In the genomic region with DNA sequence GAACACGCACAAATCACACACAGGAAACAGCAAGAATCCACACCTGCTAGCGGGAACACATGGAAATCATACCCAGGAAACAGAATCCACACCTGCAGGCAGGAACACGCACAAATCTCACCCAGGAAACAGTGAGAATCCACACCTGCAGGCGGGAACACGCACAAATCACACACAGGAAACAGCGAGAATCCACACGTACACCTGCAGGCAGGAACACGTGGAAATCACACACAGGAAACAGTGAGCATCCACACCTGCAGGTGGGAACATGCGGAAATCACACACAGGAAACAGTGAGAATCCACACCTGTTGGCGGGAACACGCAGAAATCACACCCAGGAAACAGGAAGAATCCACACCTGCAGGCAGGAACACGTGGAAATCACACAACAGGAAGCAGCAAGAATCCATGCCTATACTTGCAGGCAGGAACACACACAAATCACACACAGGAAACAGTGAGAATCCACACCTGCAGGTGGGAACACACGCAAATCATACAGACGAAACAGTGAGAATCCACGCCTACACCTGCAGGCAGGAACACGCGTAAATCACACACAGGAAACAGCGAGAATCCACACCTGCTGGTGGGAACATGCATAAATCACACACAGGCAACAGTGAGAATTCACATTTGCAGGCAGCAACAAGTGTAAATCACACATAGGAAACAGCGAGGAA, we compare ENCODE assay signal across 18 cellular contexts.
"Had no signal": no experiment of that assay in that cellular context is flagged by ENCODE, and none has a peak within 500 bp of the region (broad histone marks: within the 10 kb centered on the region; RNA-seq: fewer than 3 reads in every experiment).

No MANE protein-coding gene starts in this region.

- H3K4me1 Mint-ChIP-seq: activated naive CD4-positive, alpha-beta T cell treated with anti-CD3 and anti-CD28 coated beads, Interleukin-2, amount 10 ng/mL, durations not matched to agents 7 days and 5 days; endodermal cell had no signal

- H3K36me3 ChIP-seq: gastrocnemius medialis, heart left ventricle, left ventricle myocardium inferior, neural progenitor cell, ovary, spleen, WERI-Rb-1 had no signal

- H3K4me1 ChIP-seq: spleen had no signal

- H3K36me3 Mint-ChIP-seq: neural progenitor cell had no signal

- DNase-seq: activated CD4-positive, alpha-beta T cell treated with anti-CD3 and anti-CD28 coated beads for 1 hour; activated CD4-positive, alpha-beta T cell treated with anti-CD3 and anti-CD28 coated beads, Interleukin-2, amount 50 U/mL, for 48 hours; activated T-cell treated with anti-CD3 and anti-CD28 coated beads, Interleukin-2, amount 50 U/mL, for 24 hours; dermis blood vessel endothelial cell; endodermal cell; gastrocnemius medialis; heart left ventricle; kidney glomerular epithelial cell; left ventricle myocardium inferior; mammary epithelial cell; ovary; spleen; stimulated activated naive CD4-positive, alpha-beta T cell; SW 1271; T-helper 2 cell; WERI-Rb-1 had no signal

- ATAC-seq: gastrocnemius medialis, heart left ventricle had no signal

- H3K27me3 ChIP-seq: gastrocnemius medialis, heart left ventricle, neural progenitor cell, ovary had no signal

- H3K27ac ChIP-seq: gastrocnemius medialis, heart left ventricle, left ventricle myocardium inferior, neural progenitor cell, ovary, spleen, WERI-Rb-1 had no signal

- H3K4me3 ChIP-seq: gastrocnemius medialis, heart left ventricle, left ventricle myocardium inferior, neural progenitor cell, ovary, spleen had no signal

- H3K4me3 Mint-ChIP-seq: activated naive CD4-positive, alpha-beta T cell treated with anti-CD3 and anti-CD28 coated beads, Interleukin-2, amount 10 ng/mL, durations not matched to agents 7 days and 5 days; activated T-cell treated with anti-CD3 and anti-CD28 coated beads, Interleukin-2, amount 50 U/mL, for 24 hours; endodermal cell; neural progenitor cell had no signal

- H3K27ac Mint-ChIP-seq: activated naive CD4-positive, alpha-beta T cell treated with anti-CD3 and anti-CD28 coated beads, Interleukin-2, amount 10 ng/mL, durations not matched to agents 7 days and 5 days; activated T-cell treated with anti-CD3 and anti-CD28 coated beads, Interleukin-2, amount 50 U/mL, for 24 hours; endodermal cell; neural progenitor cell had no signal

- H3K9me3 ChIP-seq: gastrocnemius medialis, heart left ventricle, left ventricle myocardium inferior, ovary, spleen had no signal
